1 cellular context compared by ENCODE assay signal in genomic region chr2:127663566-127664064, GRCh38.
TF ChIP-seq lines count a peak whose summit lies in the region.

No MANE protein-coding gene starts in this region.

TF ChIP-seq in WTC11, 78 proteins besides CTCF, POLR2A, EP300 and RAD21 (continued from another document):
- TF ChIP-seq PRDM15 (CRISPR knock-in tag; IDR thresholded peaks at IDR 0.05): no peak
- TF ChIP-seq HMGA2 (CRISPR knock-in tag; IDR thresholded peaks at IDR 0.05): no peak
- TF ChIP-seq SMAD3 (CRISPR knock-in tag; IDR thresholded peaks at IDR 0.05; ENCODE audit: borderline replicate concordance): no peak
- no peak for TF ChIP-seq CREB1 (CRISPR knock-in tag; IDR thresholded peaks at IDR 0.05)
- TF ChIP-seq ETV6 (CRISPR knock-in tag; IDR thresholded peaks at IDR 0.05): no peak
